Comparison of ENCODE assay signal across 8 cellular contexts in the genomic region with DNA sequence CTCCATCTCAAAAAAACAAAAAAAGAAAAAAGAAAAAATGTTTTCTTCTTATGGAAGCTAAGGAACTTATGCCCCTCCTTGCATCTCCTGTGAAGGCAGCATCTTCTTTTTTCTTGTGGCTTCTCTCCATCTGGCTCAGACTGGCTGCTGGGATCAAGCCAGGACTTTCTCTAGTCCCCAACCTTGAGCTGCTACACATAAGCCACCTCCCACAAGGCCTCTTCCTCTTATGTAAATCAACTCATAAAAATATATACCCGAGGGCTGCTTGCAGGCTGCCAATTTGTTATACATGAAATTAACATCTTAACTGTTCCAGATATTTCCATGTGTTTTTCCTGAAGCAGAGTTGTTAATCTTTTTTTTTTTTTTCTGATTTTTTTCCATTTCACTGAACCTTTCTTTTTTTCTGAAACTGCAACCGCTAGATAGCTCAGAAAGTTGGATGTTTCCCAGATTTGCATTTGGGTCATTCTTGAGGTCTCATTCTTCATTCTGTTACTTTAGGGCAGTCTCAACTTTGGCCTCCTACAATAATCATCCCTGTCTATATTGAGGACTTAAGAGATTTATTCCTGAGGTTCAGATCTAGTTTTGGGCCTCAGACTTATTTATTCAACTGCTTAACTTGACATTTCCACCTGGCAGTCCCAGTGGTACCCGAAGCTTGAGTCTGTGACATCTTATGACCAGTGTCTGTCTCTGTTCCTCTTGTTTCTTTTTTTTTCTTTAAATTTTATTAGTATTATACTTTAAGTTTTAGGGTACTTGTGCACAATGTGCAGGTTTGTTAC. TPM values are rescaled to one million over a fixed set of nuclear protein-coding genes. Genes with fewer than 3 reads are reported as not detected.
A peak's percentile ranks its signal among the peaks of the same experiment; 100 is the strongest.
DNase-seq lines count a peak whose midpoint lies in the region; ATAC-seq and TF ChIP-seq lines count a peak whose summit lies in the region.
"Had no signal": no experiment of that assay in that cellular context is flagged by ENCODE, and none has a peak within 500 bp of the region (broad histone marks: within the 10 kb centered on the region; RNA-seq: fewer than 3 reads in every experiment).

No MANE protein-coding gene starts in this region.

- DNase-seq in left lobe of liver (ENCODE audit: low spot score) (no peak), amniotic stem cell (lab: John Stamatoyannopoulos, UW) (no peak), H7 (no peak)
- DNase-seq in activated effector memory CD4-positive, alpha-beta T cell treated with anti-CD3 and anti-CD28 coated beads, Interleukin-2, amount 50 U/mL, for 16 hours = no peak
- DNase-seq: upper lobe of left lung had no signal

- no peaks in the 10 kb centered on the region for H3K27me3 ChIP-seq in H7 (ENCODE audit: control insufficient read depth, insufficient read depth, low read length)
- H3K27me3 ChIP-seq: upper lobe of left lung had no signal

- no peaks in the 10 kb centered on the region for H3K36me3 ChIP-seq in H7 (replicated peaks; ENCODE audit: control insufficient read depth, insufficient read depth, low read length)
- H3K36me3 ChIP-seq: upper lobe of left lung had no signal

- no peak overlapping the region for H3K4me3 ChIP-seq in H7 (ENCODE audit: insufficient read depth, low read depth, low read length)
- H3K4me3 ChIP-seq: upper lobe of left lung had no signal

- ATAC-seq in GM18907 (IDR thresholded peaks at IDR 0.05; ENCODE audit: unreplicated experiment) (peak; percentile 82), HG02938 (IDR thresholded peaks at IDR 0.05; ENCODE audit: unreplicated experiment) (peak; percentile 74), SK-N-SH treated with all-trans-retinoic acid at 6 μM for 48 hours (peak; percentile 66), left lobe of liver (peak; percentile 48)

TF ChIP-seq in SK-N-SH treated with all-trans-retinoic acid at 6 μM for 48 hours, 23 proteins besides CTCF, POLR2A, EP300 and RAD21:
- no peak for TF ChIP-seq ZFP3 (CRISPR knock-in tag; IDR thresholded peaks at IDR 0.05)
- TF ChIP-seq ESRRG (CRISPR knock-in tag; IDR thresholded peaks at IDR 0.05) = no peak

RNA-seq across cellular contexts. Expression of a gene that starts 10.3 kb away (rescaled TPM):
- total RNA-seq in left lobe of liver = 11.4 TPM
- total RNA-seq in H7 (2014; rRNA removed; shearing (Covaris generic)) = 17.2 and 22.5 TPM in 2 replicates

RNA-seq across cellular contexts. Expression of a gene that starts 15.9 kb away (rescaled TPM):
- total RNA-seq in left lobe of liver = 11.3 TPM
- 24.0 and 35.8 TPM in 2 replicates for total RNA-seq in H7 (2014; rRNA removed; shearing (Covaris generic))
